Comparison of ENCODE assay signal across 9 cellular contexts in the genomic region with DNA sequence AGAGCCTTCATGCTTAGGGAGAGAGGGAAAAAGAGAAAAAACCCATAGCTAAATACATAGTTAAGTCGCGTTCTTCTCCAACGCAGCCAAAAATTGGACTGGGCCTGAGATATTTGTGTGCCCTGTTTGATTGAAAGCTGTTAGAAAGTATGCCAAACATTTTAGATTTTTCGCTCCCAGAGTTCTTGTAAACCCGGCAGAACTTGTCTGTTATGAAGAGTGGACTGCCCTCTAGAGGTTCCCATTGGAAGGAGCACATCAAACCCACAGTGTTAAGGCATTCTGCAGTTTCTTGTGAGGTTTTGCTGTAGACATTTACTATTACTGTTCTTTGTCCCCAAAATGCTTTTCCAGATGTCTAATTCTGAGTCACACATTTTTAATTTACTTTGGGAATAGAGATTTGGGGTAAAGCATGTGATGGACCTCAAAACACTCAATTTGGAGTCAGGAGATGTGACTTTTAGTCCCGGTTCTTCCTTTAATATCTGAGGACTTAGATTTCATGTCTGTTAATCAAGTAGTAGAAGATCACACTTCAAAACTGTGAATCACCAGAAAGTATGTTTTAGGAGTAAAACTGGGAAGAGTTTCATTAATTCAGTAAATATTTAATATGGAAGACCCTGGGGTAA.
DNase-seq lines count a peak whose midpoint lies in the region; ATAC-seq and TF ChIP-seq lines count a peak whose summit lies in the region.
"Had no signal": no experiment of that assay in that cellular context is flagged by ENCODE, and none has a peak within 500 bp of the region (broad histone marks: within the 10 kb centered on the region; RNA-seq: fewer than 3 reads in every experiment).

No MANE protein-coding gene starts in this region.

- no peaks in the 10 kb centered on the region for H3K27me3 Mint-ChIP-seq in neural crest cell (ENCODE audit: low read depth)

- no peaks in the 10 kb centered on the region for H3K36me3 Mint-ChIP-seq in neural crest cell (ENCODE audit: low read depth)
- H3K36me3 Mint-ChIP-seq: activated naive CD8-positive, alpha-beta T cell had no signal

- DNase-seq in CD1c-positive myeloid dendritic cell (ENCODE audit: extremely low spot score): peak; percentile 74
- peak; percentile 58 for DNase-seq in NOMO-1 treated with dmso at 0.1 percent for 144 hours (lab: John Stamatoyannopoulos, UW; ENCODE audit: unreplicated experiment)
- peak; percentile 55 for DNase-seq in activated T-cell treated with anti-CD3 and anti-CD28 coated beads for 4 hours
- DNase-seq in fibroblast of pulmonary artery (ENCODE audit: low read depth): peak; percentile 96
- DNase-seq in neural crest cell (ENCODE audit: low read depth, low spot score): peak; percentile 57
- peak; percentile 97 for DNase-seq in superior temporal gyrus (ENCODE audit: extremely low spot score)

- no peaks in the 10 kb centered on the region for H3K9me3 Mint-ChIP-seq in neural crest cell

- TF ChIP-seq CTCF in fibroblast of pulmonary artery (IDR thresholded peaks at IDR 0.05; ENCODE audit: low read length, missing control alignments) (peak; percentile 96), neural crest cell (conservative IDR thresholded peaks at IDR 0.05) (peak; percentile 93)

- peaks cover 11% of the 10 kb centered on the region for H3K4me1 Mint-ChIP-seq in neural crest cell

- no peak overlapping the region for H3K4me3 Mint-ChIP-seq in neural crest cell
- H3K4me3 Mint-ChIP-seq: activated naive CD8-positive, alpha-beta T cell had no signal

- ATAC-seq in GM19324 (IDR thresholded peaks at IDR 0.05; ENCODE audit: low FRiP score, unreplicated experiment) (peak; percentile 45), HG03439 (IDR thresholded peaks at IDR 0.05; ENCODE audit: unreplicated experiment) (peak; percentile 58)

- no peak overlapping the region for H3K4me3 ChIP-seq in fibroblast of pulmonary artery (replicated peaks; ENCODE audit: low read depth, low read length)

- H3K27ac Mint-ChIP-seq in neural crest cell (ENCODE audit: unreplicated experiment): no peak overlapping the region
- H3K27ac Mint-ChIP-seq: activated naive CD8-positive, alpha-beta T cell had no signal
